Comparison of ENCODE assay signal across 12 cellular contexts in genomic region chr12:14893471-14894250, GRCh38. TPM values are rescaled to one million over a fixed set of nuclear protein-coding genes. Genes with fewer than 3 reads are reported as not detected.
A peak's percentile ranks its signal among the peaks of the same experiment; 100 is the strongest.
DNase-seq lines count a peak whose midpoint lies in the region; ATAC-seq and TF ChIP-seq lines count a peak whose summit lies in the region.
"Had no signal": no experiment of that assay in that cellular context is flagged by ENCODE, and none has a peak within 500 bp of the region (broad histone marks: within the 10 kb centered on the region; RNA-seq: fewer than 3 reads in every experiment).

No MANE protein-coding gene starts in this region.

- H3K27ac ChIP-seq in Peyer's patch (peak overlapping the region; percentile 6 to 63 (median 42)), subcutaneous abdominal adipose tissue (ENCODE audit: low read depth, low read length) (peak overlapping the region; percentile 63), foreskin keratinocyte (no peak overlapping the region)

- no peak for TF ChIP-seq POLR2A in Peyer's patch (IDR thresholded peaks at IDR 0.05)

- H3K9ac ChIP-seq in subcutaneous abdominal adipose tissue (ENCODE audit: low read length in 5 of 5) = peak overlapping the region in 1 of 5 donors; percentile 48

- DNase-seq in Peyer's patch (no peak), fibroblast of gingiva (ENCODE audit: low read depth) (peak; percentile 24), medulla oblongata (ENCODE audit: extremely low spot score) (peak; percentile 9), dermis blood vessel endothelial cell (no peak), foreskin keratinocyte (no peak)
- no peak for DNase-seq in activated effector memory CD4-positive, alpha-beta T cell treated with Interleukin-2 at 50 U/mL for 16 hours
- DNase-seq: activated CD4-positive, alpha-beta T cell treated with anti-CD3 and anti-CD28 coated beads, Interleukin-2, amount 50 U/mL, for 1 hour; T-cell had no signal

- TF ChIP-seq CTCF in Peyer's patch (IDR thresholded peaks at IDR 0.05) (no peak), foreskin keratinocyte (conservative IDR thresholded peaks at IDR 0.05) (no peak)

- H3K36me3 ChIP-seq in Peyer's patch (no peaks in the 10 kb centered on the region), subcutaneous abdominal adipose tissue (ENCODE audit: control insufficient read depth in 5 of 5, insufficient read depth in 5 of 5, low read length in 5 of 5) (no peaks in the 10 kb centered on the region)

- ATAC-seq in foreskin keratinocyte = no peak
- ATAC-seq in HG02970 (IDR thresholded peaks at IDR 0.05; ENCODE audit: low FRiP score, unreplicated experiment) = no peak
- ATAC-seq: T-cell had no signal

- H3K9me3 ChIP-seq in Peyer's patch (no peaks in the 10 kb centered on the region), subcutaneous abdominal adipose tissue (ENCODE audit: control insufficient read depth in 5 of 5, low read length in 5 of 5) (no peaks in the 10 kb centered on the region)

- no peaks in the 10 kb centered on the region for H3K4me1 ChIP-seq in Peyer's patch
- peaks cover 0 to 34% (median 13%) of the 10 kb centered on the region in 5 donors for H3K4me1 ChIP-seq in subcutaneous abdominal adipose tissue (ENCODE audit: control insufficient read depth in 5 of 5, insufficient read depth in 5 of 5, low read length in 5 of 5)
- peaks cover 7% of the 10 kb centered on the region for H3K4me1 ChIP-seq in foreskin keratinocyte

- H3K27me3 ChIP-seq in Peyer's patch = no peaks in the 10 kb centered on the region
- H3K27me3 ChIP-seq in subcutaneous abdominal adipose tissue (ENCODE audit: control insufficient read depth in 5 of 5, insufficient read depth in 4 of 5, low read length in 5 of 5) = no peaks in the 10 kb centered on the region
- no peaks in the 10 kb centered on the region for H3K27me3 ChIP-seq in foreskin keratinocyte

- H3K4me3 ChIP-seq in Peyer's patch = no peak overlapping the region
- no peak overlapping the region for H3K4me3 ChIP-seq in subcutaneous abdominal adipose tissue (ENCODE audit: low read depth in 1 of 5, low read length in 5 of 5)

RNA-seq across cellular contexts. Expression of gene MGP, which starts 8.0 kb away (rescaled TPM):
- total RNA-seq in Peyer's patch = 100 to 1,000 TPM in 3 of 4 donors, 10 to 100 TPM in 1; 76.0 to 127 (median 115) TPM
- 63.0 and 68.4 TPM in 2 replicates for total RNA-seq in dermis blood vessel endothelial cell
- total RNA-seq in foreskin keratinocyte = 0.44 TPM in 1 of 2 replicates, not detected in the other
- 0.20 TPM in 1 of 2 replicates, not detected in the other for polyA plus RNA-seq in foreskin keratinocyte
- total RNA-seq: activated T-helper 2 cell treated with anti-CD3 and anti-CD28 coated beads, Interferon-gamma antibody, Interleukin-2, Interleukin-4, amounts not matched to agents 10 μg/mL and 5 μg/mL and 100 μg/mL, durations not matched to agents 14 hours and 24 hours and 36 hours; G401 had no signal

RNA-seq across cellular contexts. Expression of gene ERP27, which starts 44.7 kb away (rescaled TPM):
- 1 to 10 TPM in 2 of 4 donors, under 1 TPM in 1, not detected in 1; 0.94 to 2.5 (median 1.2) TPM for total RNA-seq in Peyer's patch
- total RNA-seq in dermis blood vessel endothelial cell = 0.14 TPM in 1 of 2 replicates, not detected in the other
- total RNA-seq in foreskin keratinocyte = 0.07 TPM in 2 replicates
- 0.06 and 0.08 TPM in 2 replicates for polyA plus RNA-seq in foreskin keratinocyte
- total RNA-seq: G401 had no signal

RNA-seq across cellular contexts. Expression of gene ART4, which starts 50.3 kb away (rescaled TPM):
- total RNA-seq in Peyer's patch (under 1 TPM in 2 of 4 donors, not detected in 2; 0.13 to 0.18 TPM), dermis blood vessel endothelial cell (53.1 and 55.7 TPM in 2 replicates), foreskin keratinocyte (not detected in 2 replicates)
- polyA plus RNA-seq in foreskin keratinocyte = not detected in 2 replicates
- total RNA-seq: activated T-helper 2 cell treated with anti-CD3 and anti-CD28 coated beads, Interferon-gamma antibody, Interleukin-2, Interleukin-4, amounts not matched to agents 10 μg/mL and 5 μg/mL and 100 μg/mL, durations not matched to agents 14 hours and 24 hours and 36 hours; G401; T-cell had no signal

Comparison
In these comparisons a context has a peak if more than half of its experiments do, and no peak if none do; other contexts are left out.
1. DNase-seq: peak in fibroblast of gingiva (single experiment) and medulla oblongata (single experiment); none in Peyer's patch (0 of 3), dermis blood vessel endothelial cell (single experiment), foreskin keratinocyte (0 of 2) and activated effector memory CD4-positive, alpha-beta T cell treated with Interleukin-2 at 50 U/mL for 16 hours (single experiment).
2. RNA of gene MGP, which starts 8.0 kb away (total RNA-seq): 76.0 to 127 TPM in Peyer's patch and 63.0 to 68.4 TPM in dermis blood vessel endothelial cell; 0.44 TPM in foreskin keratinocyte; every median in the first group is over 10 times any median in the second.
3. RNA of gene ART4, which starts 50.3 kb away (total RNA-seq): 53.1 to 55.7 TPM in dermis blood vessel endothelial cell; 0.13 to 0.18 TPM in Peyer's patch and not detected in foreskin keratinocyte; every median in the first group is over 10 times any median in the second.